ENCODE assay signal across 14 cellular contexts in genomic region chr11:115500547-115501503, GRCh38. TPM values are rescaled to one million over a fixed set of nuclear protein-coding genes. Genes with fewer than 3 reads are reported as not detected.
DNase-seq lines count a peak whose midpoint lies in the region; ATAC-seq and TF ChIP-seq lines count a peak whose summit lies in the region.
"Had no signal": no experiment of that assay in that cellular context is flagged by ENCODE, and none has a peak within 500 bp of the region (broad histone marks: within the 10 kb centered on the region; RNA-seq: fewer than 3 reads in every experiment).

No MANE protein-coding gene starts in this region.

- ATAC-seq in HG02840 (IDR thresholded peaks at IDR 0.05; ENCODE audit: low FRiP score, unreplicated experiment): no peak

- in situ Hi-C loops in mammary epithelial cell (cut with MboI; ENCODE audit: low sequenced_read_pairs in 2 of 2): loop anchor here (10.0 to 25.0 kb wide), 2 partner anchors 166 to 411 kb away; no protein-coding TSS in a partner anchor

- H3K4me1 Mint-ChIP-seq in activated CD4-positive, alpha-beta T cell treated with anti-CD3 and anti-CD28 coated beads, Interleukin-2, amount 10 ng/mL, durations not matched to agents 24 days and 14 days: peaks cover 3% of the 10 kb centered on the region

- H3K9ac ChIP-seq in ES-I3 (ENCODE audit: low read depth, low read length) (peak overlapping the region; percentile 79; the same call in 1 of the 2 replicates), mammary epithelial cell (ENCODE audit: insufficient read depth, low read length) (peak overlapping the region; percentile 42)

- BruUV-seq in mammary epithelial cell (replicated peaks; lab: Mats Ljungman, UMichigan): no TSS peak

- DNase-seq in NCI-H1930 (lab: John Stamatoyannopoulos, UW): peak; percentile 80 to 81
- DNase-seq in mammary epithelial cell: peak; percentile 3
- DNase-seq in stimulated activated CD4-positive, alpha-beta T cell treated with anti-CD3 and anti-CD28 coated beads, Interleukin-4, amount 100 ng/mL, for 4 hours: no peak
- no peak for DNase-seq in ecto neural progenitor cell (ENCODE audit: low spot score)
- DNase-seq in activated CD4-positive, alpha-beta T cell treated with anti-CD3 and anti-CD28 coated beads, Interleukin-2, amount 10 ng/mL, durations not matched to agents 24 days and 14 days: no peak
- DNase-seq: activated CD4-positive, alpha-beta T cell treated with anti-CD3 and anti-CD28 coated beads for 4 hours; adrenal gland; CD8-positive, alpha-beta memory T cell; foreskin fibroblast; nephron progenitor cell had no signal

- no peaks in the 10 kb centered on the region for H4K20me1 ChIP-seq in mammary epithelial cell (ENCODE audit: insufficient read depth, low read length)

- H3K4me1 ChIP-seq in ES-I3 (ENCODE audit: insufficient read depth, low read length) (peaks cover 19% of the 10 kb centered on the region; the same call in 1 of the 2 replicates), mammary epithelial cell (ENCODE audit: insufficient read depth, low read length) (peaks cover 17% of the 10 kb centered on the region), muscle layer of duodenum (ENCODE audit: control insufficient read depth in 1 of 2, insufficient read depth in 2 of 2, low read length in 2 of 2) (peaks cover 0 to 11% of the 10 kb centered on the region in 2 donors)

- intact Hi-C loops in mammary epithelial cell (cut with micrococcal nuclease): loop anchor here (5.0 to 10.0 kb wide), 3 partner anchors 154 to 1219 kb away; no protein-coding TSS in a partner anchor
- intact Hi-C loops in activated CD4-positive, alpha-beta T cell treated with anti-CD3 and anti-CD28 coated beads, Interleukin-2, amount 10 ng/mL, durations not matched to agents 24 days and 14 days (cut with micrococcal nuclease): no loop called here

- WGBS in mammary epithelial cell (ENCODE audit: low coverage, missing lambda C conversion rate): 3% methylated on average over 13 of the region's 14 CpGs

- H3K27me3 ChIP-seq in mammary epithelial cell (ENCODE audit: insufficient read depth, low read length) (no peaks in the 10 kb centered on the region), muscle layer of duodenum (ENCODE audit: low read depth, low read length) (no peaks in the 10 kb centered on the region)
- H3K27me3 ChIP-seq: adrenal gland had no signal

- peaks cover 81% of the 10 kb centered on the region for H3K79me2 ChIP-seq in mammary epithelial cell (ENCODE audit: insufficient read depth, low read length)

- CTCF ChIA-PET in mammary epithelial cell (lab: Charles Lee; ENCODE audit: low non-redundant PET): no interaction called here

- no peaks in the 10 kb centered on the region for H3K9me3 Mint-ChIP-seq in activated CD4-positive, alpha-beta T cell treated with anti-CD3 and anti-CD28 coated beads, Interleukin-2, amount 10 ng/mL, durations not matched to agents 24 days and 14 days
- H3K9me3 Mint-ChIP-seq: nephron progenitor cell had no signal

- TF ChIP-seq CTCF in mammary epithelial cell (conservative IDR thresholded peaks at IDR 0.05 in 1 of 2, IDR thresholded peaks at IDR 0.05 in 1 of 2; ENCODE audit: extremely low read depth in 1 of 2, insufficient read depth in 1 of 2, low read depth in 1 of 2, low read length in 2 of 2): no peak

- no peaks in the 10 kb centered on the region for H3K36me3 Mint-ChIP-seq in activated CD4-positive, alpha-beta T cell treated with anti-CD3 and anti-CD28 coated beads, Interleukin-2, amount 10 ng/mL, durations not matched to agents 24 days and 14 days (ENCODE audit: low read depth)
- H3K36me3 Mint-ChIP-seq: CD8-positive, alpha-beta memory T cell; IgD-negative memory B cell had no signal

- peak overlapping the region; percentile 82 for H2AFZ ChIP-seq in mammary epithelial cell (ENCODE audit: low read depth, low read length)

- H3K36me3 ChIP-seq in ES-I3 (ENCODE audit: insufficient read depth, low read length) (no peaks in the 10 kb centered on the region), mammary epithelial cell (ENCODE audit: insufficient read depth, low read length) (no peaks in the 10 kb centered on the region), muscle layer of duodenum (ENCODE audit: control insufficient read depth in 1 of 2, insufficient read depth in 2 of 2, low read length in 2 of 2) (no peaks in the 10 kb centered on the region)
- H3K36me3 ChIP-seq: adrenal gland had no signal

- H3K27ac Mint-ChIP-seq in activated CD4-positive, alpha-beta T cell treated with anti-CD3 and anti-CD28 coated beads, Interleukin-2, amount 10 ng/mL, durations not matched to agents 24 days and 14 days: no peak overlapping the region
- H3K27ac Mint-ChIP-seq: CD8-positive, alpha-beta memory T cell; IgD-negative memory B cell; nephron progenitor cell had no signal

- H3K4me3 Mint-ChIP-seq in activated CD4-positive, alpha-beta T cell treated with anti-CD3 and anti-CD28 coated beads, Interleukin-2, amount 10 ng/mL, durations not matched to agents 24 days and 14 days: no peak overlapping the region
- H3K4me3 Mint-ChIP-seq: CD8-positive, alpha-beta memory T cell; IgD-negative memory B cell; nephron progenitor cell had no signal

- H3K9me3 ChIP-seq in ES-I3 (ENCODE audit: control insufficient read depth, insufficient read depth, low read length) (no peaks in the 10 kb centered on the region), mammary epithelial cell (replicated peaks; ENCODE audit: insufficient read depth, low read length) (no peaks in the 10 kb centered on the region), muscle layer of duodenum (ENCODE audit: control insufficient read depth in 1 of 2, low read length in 2 of 2) (no peaks in the 10 kb centered on the region)
- H3K9me3 ChIP-seq: adrenal gland had no signal

- H3K27ac ChIP-seq in mammary epithelial cell (ENCODE audit: insufficient read depth, low read depth, low read length) (peak overlapping the region; percentile 23), muscle layer of duodenum (ENCODE audit: low read length) (no peak overlapping the region)

- H3K4me3 ChIP-seq in mammary epithelial cell (replicated peaks in 1 of 3; ENCODE audit: insufficient read depth in 1 of 3, low read depth in 2 of 3, low read length in 3 of 3) (peak overlapping the region; percentile 68 to 83 (median 79)), muscle layer of duodenum (ENCODE audit: low read depth in 1 of 2, low read length in 2 of 2) (peak overlapping the region; percentile 12 to 95)
- H3K4me3 ChIP-seq: adrenal gland had no signal

- peaks cover 32% of the 10 kb centered on the region for H3K27me3 Mint-ChIP-seq in activated CD4-positive, alpha-beta T cell treated with anti-CD3 and anti-CD28 coated beads, Interleukin-2, amount 10 ng/mL, durations not matched to agents 24 days and 14 days

- peak overlapping the region; percentile 98 for H3K4me2 ChIP-seq in mammary epithelial cell (ENCODE audit: insufficient read depth, low read depth, low read length)

- dilution Hi-C loops in mammary epithelial cell (cut with HindIII; ENCODE audit: low sequenced_read_pairs): no loop called here

RNA-seq across cellular contexts. Expression of gene CADM1, which starts 3.4 kb away (rescaled TPM):
- total RNA-seq in mammary epithelial cell: 10 to 100 TPM; 16.9 to 19.3 TPM
- polyA plus RNA-seq in mammary epithelial cell: 48.9 TPM
- polyA minus RNA-seq in mammary epithelial cell: 85.6 TPM
- 0.26 and 0.72 TPM in 2 replicates for total RNA-seq in activated CD4-positive, alpha-beta T cell treated with anti-CD3 and anti-CD28 coated beads, Interleukin-2, amount 10 ng/mL, durations not matched to agents 24 days and 14 days

Comparison
In these comparisons a context has a peak if more than half of its experiments do, and no peak if none do; other contexts are left out.
1. DNase-seq: peak in NCI-H1930 (2 of 2) and mammary epithelial cell (single experiment); none in stimulated activated CD4-positive, alpha-beta T cell treated with anti-CD3 and anti-CD28 coated beads, Interleukin-4, amount 100 ng/mL, for 4 hours (0 of 2), ecto neural progenitor cell (single experiment) and activated CD4-positive, alpha-beta T cell treated with anti-CD3 and anti-CD28 coated beads, Interleukin-2, amount 10 ng/mL, durations not matched to agents 24 days and 14 days (single experiment).
2. RNA of gene CADM1, which starts 3.4 kb away (total RNA-seq): 16.9 to 19.3 TPM in mammary epithelial cell; 0.26 to 0.72 TPM in activated CD4-positive, alpha-beta T cell treated with anti-CD3 and anti-CD28 coated beads, Interleukin-2, amount 10 ng/mL, durations not matched to agents 24 days and 14 days; every median in the first group is over 10 times any median in the second.